7 cellular contexts compared by ENCODE assay signal in the genomic region with DNA sequence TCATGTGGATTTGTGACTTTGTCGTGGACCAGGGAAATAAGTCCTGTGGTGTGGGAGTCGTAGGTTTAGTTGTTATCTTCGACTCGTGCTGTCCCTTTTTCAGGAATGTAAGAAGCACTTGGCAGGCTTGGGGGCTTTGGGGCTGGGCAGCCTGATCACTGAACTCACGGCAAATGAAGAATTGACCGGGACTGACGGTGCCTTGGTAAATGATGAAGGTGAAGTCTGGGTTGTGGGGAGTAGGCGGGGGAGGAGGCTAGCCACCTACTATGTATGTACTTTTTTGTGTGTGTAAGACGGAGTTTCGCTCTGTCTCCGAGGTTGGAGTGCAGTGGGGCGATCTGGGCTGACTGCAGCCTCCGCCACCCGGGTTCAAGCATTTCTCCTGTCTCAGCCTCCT. TPM values are rescaled to one million over a fixed set of nuclear protein-coding genes. Genes with fewer than 3 reads are reported as not detected.
A peak's percentile ranks its signal among the peaks of the same experiment; 100 is the strongest.
DNase-seq lines count a peak whose midpoint lies in the region; ATAC-seq, FAIRE-seq and TF ChIP-seq lines count a peak whose summit lies in the region.

No MANE protein-coding gene starts in this region.

- CTCF ChIA-PET in activated naive CD4-positive, alpha-beta T cell treated with anti-CD3 and anti-CD28 coated beads for 36 hours (lab: Charles Lee): no interaction called here

- no peak for FAIRE-seq in keratinocyte (lab: Jason Lieb, UNC)

- peak overlapping the region; percentile 61 to 84 (median 78) for H3K4me3 ChIP-seq in keratinocyte (ENCODE audit: control insufficient read depth in 2 of 3, extremely low read depth in 1 of 3, insufficient read depth in 2 of 3, low read depth in 1 of 3, low read length in 3 of 3)

- DNase-seq in activated naive CD4-positive, alpha-beta T cell treated with anti-CD3 and anti-CD28 coated beads for 36 hours: peak; percentile 26
- DNase-seq in keratinocyte (ENCODE audit: low read depth, low spot score) (no peak), SHP77 treated with DMSO at 0.1 percent for 48 hours (lab: John Stamatoyannopoulos, UW) (no peak), globus pallidus (ENCODE audit: low spot score) (no peak)
- peak; percentile 4 to 11 for DNase-seq in stimulated activated naive CD8-positive, alpha-beta T cell treated with anti-CD3 and anti-CD28 coated beads, Interleukin-15, amount 100 ng/mL, for 72 hours

- H3K4me1 ChIP-seq in keratinocyte (ENCODE audit: control insufficient read depth, extremely low read depth, insufficient read depth, low read length): no peaks in the 10 kb centered on the region

- H3K9ac ChIP-seq in keratinocyte (ENCODE audit: control insufficient read depth, extremely low read depth, insufficient read depth, low read length): peak overlapping the region; percentile 92

- H2AFZ ChIP-seq in keratinocyte (ENCODE audit: control insufficient read depth, low read length): no peak overlapping the region

- H3K36me3 ChIP-seq in keratinocyte (ENCODE audit: control insufficient read depth in 2 of 2, extremely low read depth in 1 of 2, insufficient read depth in 2 of 2, low read length in 2 of 2): peaks cover 3 to 6% of the 10 kb centered on the region in 2 experiments

- peak overlapping the region; percentile 88 for H3K27ac ChIP-seq in keratinocyte (ENCODE audit: control insufficient read depth, insufficient read depth, low read length)

- peak overlapping the region; percentile 94 to 100 (median 97) for H3K4me3 Mint-ChIP-seq in IgD-negative memory B cell
- H3K4me3 Mint-ChIP-seq in activated naive CD4-positive, alpha-beta T cell treated with anti-CD3 and anti-CD28 coated beads for 36 hours: peak overlapping the region; percentile 98
- H3K4me3 Mint-ChIP-seq in stimulated activated naive CD8-positive, alpha-beta T cell treated with anti-CD3 and anti-CD28 coated beads, Interleukin-15, amount 100 ng/mL, for 72 hours: peak overlapping the region; percentile 97 to 98

- H4K20me1 ChIP-seq in keratinocyte (ENCODE audit: control insufficient read depth, extremely low read depth, insufficient read depth, low read length): no peaks in the 10 kb centered on the region

- no peaks in the 10 kb centered on the region for H3K27me3 ChIP-seq in keratinocyte (ENCODE audit: control insufficient read depth, extremely low read depth, insufficient read depth, low read length)

- H3K79me2 ChIP-seq in keratinocyte (ENCODE audit: control insufficient read depth, insufficient read depth, low read length): peaks cover 38% of the 10 kb centered on the region

- H3K27me3 Mint-ChIP-seq in IgD-negative memory B cell: peaks cover 1% of the 10 kb centered on the region
- H3K27me3 Mint-ChIP-seq in activated naive CD4-positive, alpha-beta T cell treated with anti-CD3 and anti-CD28 coated beads for 36 hours (ENCODE audit: low read depth): no peaks in the 10 kb centered on the region
- H3K27me3 Mint-ChIP-seq in stimulated activated naive CD8-positive, alpha-beta T cell treated with anti-CD3 and anti-CD28 coated beads, Interleukin-15, amount 100 ng/mL, for 72 hours: no peaks in the 10 kb centered on the region

- H3K9me1 ChIP-seq in keratinocyte (ENCODE audit: control insufficient read depth, extremely low read depth, insufficient read depth, low read length): no peaks in the 10 kb centered on the region

- peak overlapping the region; percentile 85 for H3K4me2 ChIP-seq in keratinocyte (ENCODE audit: control insufficient read depth, extremely low read depth, insufficient read depth, low read depth, low read length)

- ATAC-seq in stimulated activated naive CD8-positive, alpha-beta T cell treated with anti-CD3 and anti-CD28 coated beads, Interleukin-15, amount 100 ng/mL, for 72 hours: no peak
- no peak for ATAC-seq in GM18520 (IDR thresholded peaks at IDR 0.05; ENCODE audit: unreplicated experiment)

- intact Hi-C loops in activated naive CD4-positive, alpha-beta T cell treated with anti-CD3 and anti-CD28 coated beads for 36 hours (cut with micrococcal nuclease): loop anchor here (5.0 kb wide), 3 partner anchors 255 to 815 kb away; a partner anchor contains a TSS

- peaks cover 8 to 16% (median 8%) of the 10 kb centered on the region in 3 donors for H3K4me1 Mint-ChIP-seq in IgD-negative memory B cell
- H3K4me1 Mint-ChIP-seq in activated naive CD4-positive, alpha-beta T cell treated with anti-CD3 and anti-CD28 coated beads for 36 hours (ENCODE audit: low read depth): peaks cover 33% of the 10 kb centered on the region
- peaks cover 40% of the 10 kb centered on the region for H3K4me1 Mint-ChIP-seq in stimulated activated naive CD8-positive, alpha-beta T cell treated with anti-CD3 and anti-CD28 coated beads, Interleukin-15, amount 100 ng/mL, for 72 hours

- dilution Hi-C loops in keratinocyte (cut with MboI; ENCODE audit: extremely low pct_ligation_motif_present, low sequenced_read_pairs): no loop called here

- TF ChIP-seq CTCF in keratinocyte (optimal IDR thresholded peaks at IDR 0.05 in 1 of 3, IDR thresholded peaks at IDR 0.05 in 1 of 3, conservative IDR thresholded peaks at IDR 0.05 in 1 of 3; ENCODE audit: extremely low read depth in 1 of 3, insufficient read depth in 2 of 3, low read length in 3 of 3): no peak

- H3K27ac Mint-ChIP-seq in IgD-negative memory B cell: peak overlapping the region; percentile 86 to 98 (median 98)
- peak overlapping the region; percentile 99 for H3K27ac Mint-ChIP-seq in activated naive CD4-positive, alpha-beta T cell treated with anti-CD3 and anti-CD28 coated beads for 36 hours
- peak overlapping the region; percentile 99 to 100 for H3K27ac Mint-ChIP-seq in stimulated activated naive CD8-positive, alpha-beta T cell treated with anti-CD3 and anti-CD28 coated beads, Interleukin-15, amount 100 ng/mL, for 72 hours

- H3K9me3 Mint-ChIP-seq in IgD-negative memory B cell: no peaks in the 10 kb centered on the region
- no peaks in the 10 kb centered on the region for H3K9me3 Mint-ChIP-seq in activated naive CD4-positive, alpha-beta T cell treated with anti-CD3 and anti-CD28 coated beads for 36 hours
- H3K9me3 Mint-ChIP-seq in stimulated activated naive CD8-positive, alpha-beta T cell treated with anti-CD3 and anti-CD28 coated beads, Interleukin-15, amount 100 ng/mL, for 72 hours: no peaks in the 10 kb centered on the region

- H3K9me3 ChIP-seq in keratinocyte (ENCODE audit: control insufficient read depth, low read depth, low read length): no peaks in the 10 kb centered on the region

- H3K36me3 Mint-ChIP-seq in IgD-negative memory B cell: no peaks in the 10 kb centered on the region
- peaks cover 9% of the 10 kb centered on the region for H3K36me3 Mint-ChIP-seq in activated naive CD4-positive, alpha-beta T cell treated with anti-CD3 and anti-CD28 coated beads for 36 hours (ENCODE audit: low read depth)

RNA-seq across cellular contexts. Expression of a gene that starts 1.2 kb away (rescaled TPM):
- 10.1 TPM for polyA plus RNA-seq in IgD-negative memory B cell
- 10 to 100 TPM; 24.0 to 27.2 TPM for total RNA-seq in activated naive CD4-positive, alpha-beta T cell treated with anti-CD3 and anti-CD28 coated beads for 36 hours
- 12.1 to 14.6 TPM (median 13.3 TPM) in 3 replicates for polyA plus RNA-seq in keratinocyte
- 24.2 TPM for polyA plus RNA-seq in keratinocyte (2011; ENCODE audit: low read depth)
- polyA plus RNA-seq in keratinocyte (2011; cell fraction: cytosol; rRNA removed): 9.5 and 11.8 TPM in 2 replicates
- 34.9 and 40.2 TPM in 2 replicates for polyA plus RNA-seq in keratinocyte (2011; cell fraction: nucleus; rRNA removed)
- polyA plus RNA-seq in keratinocyte (2012; ENCODE audit: low replicate concordance): 10.6 and 12.6 TPM in 2 replicates
- 8.3 to 34.4 TPM (median 19.4 TPM) in 3 replicates for polyA minus RNA-seq in keratinocyte
- 14.8 TPM for polyA minus RNA-seq in keratinocyte (2011; cell fraction: cytosol; rRNA and poly(A)+ RNA removed)
- 34.0 and 55.5 TPM in 2 replicates for polyA minus RNA-seq in keratinocyte (2011; cell fraction: nucleus; rRNA and poly(A)+ RNA removed)

Comparison
In these comparisons a context has a peak if more than half of its experiments do, and no peak if none do; other contexts are left out.
1. DNase-seq: peak in activated naive CD4-positive, alpha-beta T cell treated with anti-CD3 and anti-CD28 coated beads for 36 hours (single experiment) and stimulated activated naive CD8-positive, alpha-beta T cell treated with anti-CD3 and anti-CD28 coated beads, Interleukin-15, amount 100 ng/mL, for 72 hours (2 of 2); none in keratinocyte (single experiment), SHP77 treated with DMSO at 0.1 percent for 48 hours (single experiment) and globus pallidus (single experiment).
2. Peak in every context shown above with its lines, with median percentiles within 50 percentile points of each other: H3K27ac Mint-ChIP-seq and H3K4me3 Mint-ChIP-seq.